Comparison of ENCODE assay signal across 24 cellular contexts in genomic region chr7:57211428-57212100, GRCh38.
"Had no signal": no experiment of that assay in that cellular context is flagged by ENCODE, and none has a peak within 500 bp of the region (broad histone marks: within the 10 kb centered on the region; RNA-seq: fewer than 3 reads in every experiment).

No MANE protein-coding gene starts in this region.

- H3K4me1 ChIP-seq: SJSA1 had no signal

- H3K27ac ChIP-seq: SJSA1, SK-N-MC had no signal

- DNase-seq: IMR-90, Karpas-422, KG1, MG63, NCI-H1092, NCI-H1105 treated with DMSO at 0.1 percent for 48 hours, NCI-H1417 treated with DMSO at 0.1 percent for 48 hours, NCI-H146, NCI-H1694 treated with DMSO at 0.1 percent for 48 hours, NCI-H1930, NCI-H2081 treated with DMSO at 0.1 percent for 48 hours, NCI-H2171, NCI-H226, NCI-H446, NCI-H510A, NCI-H524 treated with DMSO at 0.1 percent for 48 hours, NCI-H69, NCI-H774, Right ventricle myocardium superior, RPMI8226, SIG-M5 had no signal

- H3K4me3 ChIP-seq: MG63, SJSA1, SK-N-MC had no signal

- H3K9me3 ChIP-seq: MG63, SJSA1 had no signal

- FAIRE-seq: RCC 7860 had no signal

- H3K36me3 ChIP-seq: MG63, SJSA1 had no signal

- H3K27me3 ChIP-seq: MG63, SJSA1 had no signal
